ENCODE assay signal across 8 cellular contexts in the genomic region with DNA sequence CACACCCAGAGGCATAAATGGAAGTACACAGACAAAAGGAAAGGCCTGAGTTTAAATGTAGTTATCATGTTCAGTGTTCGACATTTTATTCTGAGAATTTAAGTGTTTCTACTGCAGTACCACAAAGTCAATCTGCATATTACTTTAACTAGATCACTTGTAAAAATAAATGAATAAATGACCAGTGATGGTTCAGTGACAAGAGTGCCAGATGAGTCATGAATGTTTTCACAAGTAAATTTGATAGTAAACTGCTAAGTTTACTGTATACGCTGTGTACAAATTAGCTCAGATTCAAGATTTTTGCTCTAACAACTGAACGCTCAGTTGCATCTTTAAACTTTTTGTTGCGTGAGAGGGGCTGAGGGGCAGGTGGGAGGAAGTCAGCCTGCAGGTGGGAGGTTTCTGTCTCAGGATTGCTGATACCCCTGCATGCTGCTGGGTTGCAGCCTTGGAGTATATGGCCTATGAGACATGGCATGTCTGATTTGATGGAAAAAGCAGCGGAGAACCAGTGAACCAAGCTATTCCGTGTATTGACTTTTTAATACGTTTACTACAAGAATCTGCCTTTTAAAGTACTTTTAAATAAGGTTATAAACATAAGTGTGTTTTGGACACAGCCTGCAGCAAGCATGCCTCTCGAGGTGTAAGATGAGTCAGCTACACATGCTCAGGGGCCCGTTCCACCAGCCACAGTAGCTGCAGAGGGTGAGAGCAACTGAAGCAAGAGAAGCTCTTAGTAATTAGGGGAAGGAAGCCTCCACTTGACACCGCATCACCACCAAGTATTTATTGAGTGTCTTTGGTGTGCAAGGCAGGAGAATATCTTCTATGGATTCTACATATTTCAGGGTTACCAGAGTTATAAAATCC.
DNase-seq lines count a peak whose midpoint lies in the region; ATAC-seq and TF ChIP-seq lines count a peak whose summit lies in the region.

No MANE protein-coding gene starts in this region.

- H3K9me3 ChIP-seq in DOHH2 (ENCODE audit: control insufficient read depth, insufficient read depth, low read length): no peaks in the 10 kb centered on the region

- no peak overlapping the region for H3K4me3 Mint-ChIP-seq in activated T-helper 17 cell treated with anti-CD3 and anti-CD28 coated beads, Interleukin-2, amount 50 U/mL, for 72 hours
- no peak overlapping the region for H3K4me3 Mint-ChIP-seq in T-helper 2 cell treated with Interferon-gamma antibody and Interleukin-4, amounts not matched to agents 5 μg/mL and 100 μg/mL, for 36 hours

- no peaks in the 10 kb centered on the region for H3K9me3 Mint-ChIP-seq in activated T-helper 17 cell treated with anti-CD3 and anti-CD28 coated beads, Interleukin-2, amount 50 U/mL, for 72 hours
- H3K9me3 Mint-ChIP-seq in T-helper 2 cell treated with Interferon-gamma antibody and Interleukin-4, amounts not matched to agents 5 μg/mL and 100 μg/mL, for 36 hours: no peaks in the 10 kb centered on the region

- TF ChIP-seq EP300 in Ishikawa (IDR thresholded peaks at IDR 0.05; ENCODE audit: borderline replicate concordance): no peak

- peak; percentile 67 for ATAC-seq in GM21423 (IDR thresholded peaks at IDR 0.05; ENCODE audit: unreplicated experiment)
- no peak for ATAC-seq in activated T-helper 17 cell treated with anti-CD3 and anti-CD28 coated beads, Interleukin-2, amount 50 U/mL, for 72 hours (replicated peaks)
- ATAC-seq in HG03457 (IDR thresholded peaks at IDR 0.05; ENCODE audit: unreplicated experiment): no peak

- peaks cover 4% of the 10 kb centered on the region for H3K27me3 Mint-ChIP-seq in activated T-helper 17 cell treated with anti-CD3 and anti-CD28 coated beads, Interleukin-2, amount 50 U/mL, for 72 hours
- peaks cover 21% of the 10 kb centered on the region for H3K27me3 Mint-ChIP-seq in T-helper 2 cell treated with Interferon-gamma antibody and Interleukin-4, amounts not matched to agents 5 μg/mL and 100 μg/mL, for 36 hours (ENCODE audit: low read depth)

- peaks cover 29% of the 10 kb centered on the region for H3F3A ChIP-seq in DOHH2 (ENCODE audit: control insufficient read depth, insufficient read depth)

- H3K9me2 ChIP-seq in DOHH2 (replicated peaks; ENCODE audit: control insufficient read depth, low read length): no peaks in the 10 kb centered on the region

- H3K4me1 ChIP-seq in DOHH2 (ENCODE audit: control insufficient read depth, low read length): peaks cover 73% of the 10 kb centered on the region

- H3K27ac ChIP-seq in DOHH2 (ENCODE audit: low read depth, low read length): peak overlapping the region; percentile 90

- peak overlapping the region; percentile 97 for H3K4me2 ChIP-seq in DOHH2 (ENCODE audit: low read length)

- H3K27me3 ChIP-seq in DOHH2 (ENCODE audit: control insufficient read depth, low read length): no peaks in the 10 kb centered on the region

- peaks cover 59% of the 10 kb centered on the region for H3K79me2 ChIP-seq in DOHH2 (ENCODE audit: control insufficient read depth, low read length)

- peak overlapping the region; percentile 73 for H3K4me3 ChIP-seq in DOHH2 (ENCODE audit: low read length)
- no peak overlapping the region for H3K4me3 ChIP-seq in fibroblast of pulmonary artery (replicated peaks; ENCODE audit: low read depth, low read length)

- no peak overlapping the region for H3K27ac Mint-ChIP-seq in activated T-helper 17 cell treated with anti-CD3 and anti-CD28 coated beads, Interleukin-2, amount 50 U/mL, for 72 hours
- H3K27ac Mint-ChIP-seq in T-helper 2 cell treated with Interferon-gamma antibody and Interleukin-4, amounts not matched to agents 5 μg/mL and 100 μg/mL, for 36 hours: no peak overlapping the region

- no peak for TF ChIP-seq CTCF in DOHH2 (IDR thresholded peaks at IDR 0.05; ENCODE audit: low read depth, low read length, poor library complexity, severe bottlenecking)
- TF ChIP-seq CTCF in fibroblast of pulmonary artery (IDR thresholded peaks at IDR 0.05; ENCODE audit: low read length, missing control alignments): no peak

- H3K4me1 Mint-ChIP-seq in activated T-helper 17 cell treated with anti-CD3 and anti-CD28 coated beads, Interleukin-2, amount 50 U/mL, for 72 hours: no peaks in the 10 kb centered on the region
- H3K4me1 Mint-ChIP-seq in T-helper 2 cell treated with Interferon-gamma antibody and Interleukin-4, amounts not matched to agents 5 μg/mL and 100 μg/mL, for 36 hours (ENCODE audit: low read depth): no peaks in the 10 kb centered on the region

- no peaks in the 10 kb centered on the region for H4K20me1 ChIP-seq in DOHH2 (ENCODE audit: control insufficient read depth, insufficient read depth, low read depth, low read length)

- no peaks in the 10 kb centered on the region for H3K36me3 Mint-ChIP-seq in activated T-helper 17 cell treated with anti-CD3 and anti-CD28 coated beads, Interleukin-2, amount 50 U/mL, for 72 hours (ENCODE audit: low read depth)
- H3K36me3 Mint-ChIP-seq in T-helper 2 cell treated with Interferon-gamma antibody and Interleukin-4, amounts not matched to agents 5 μg/mL and 100 μg/mL, for 36 hours (ENCODE audit: low read depth): no peaks in the 10 kb centered on the region

- TF ChIP-seq RAD21 in Ishikawa (IDR thresholded peaks at IDR 0.05; ENCODE audit: low read depth): no peak

- H3K36me3 ChIP-seq in DOHH2 (ENCODE audit: control insufficient read depth, low read length): peaks cover 9% of the 10 kb centered on the region

- DNase-seq in fibroblast of pulmonary artery (ENCODE audit: low read depth) (peak; percentile 22), NCI-H2081 (lab: John Stamatoyannopoulos, UW) (no peak)
- DNase-seq in T-helper 2 cell treated with Interferon-gamma antibody and Interleukin-4, amounts not matched to agents 5 μg/mL and 100 μg/mL, for 36 hours (ENCODE audit: low spot score): no peak

TF ChIP-seq in Ishikawa, 13 proteins besides CTCF, POLR2A, EP300 and RAD21:
- TF ChIP-seq, protein P1, sequence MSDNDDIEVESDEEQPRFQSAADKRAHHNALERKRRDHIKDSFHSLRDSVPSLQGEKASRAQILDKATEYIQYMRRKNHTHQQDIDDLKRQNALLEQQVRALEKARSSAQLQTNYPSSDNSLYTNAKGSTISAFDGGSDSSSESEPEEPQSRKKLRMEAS (IDR thresholded peaks at IDR 0.05): peak; percentile 53; the same call in 1 of the 2 replicates
- no peak for TF ChIP-seq CEBPB (IDR thresholded peaks at IDR 0.05)
